Comparison of ENCODE assay signal across 20 cellular contexts in genomic region chr1:2018217-2019161, GRCh38. TPM values are rescaled to one million over a fixed set of nuclear protein-coding genes. Genes with fewer than 3 reads are reported as not detected.
DNase-seq lines count a peak whose midpoint lies in the region; ATAC-seq and TF ChIP-seq lines count a peak whose summit lies in the region.
"Had no signal": no experiment of that assay in that cellular context is flagged by ENCODE, and none has a peak within 500 bp of the region (broad histone marks: within the 10 kb centered on the region; RNA-seq: fewer than 3 reads in every experiment).

No MANE protein-coding gene starts in this region.

- H3K4me1 Mint-ChIP-seq in CD4-positive, alpha-beta T cell (ENCODE audit: low read depth): peaks cover 8% of the 10 kb centered on the region
- peaks cover 3% of the 10 kb centered on the region for H3K4me1 Mint-ChIP-seq in chondrocyte (ENCODE audit: low read depth)
- peaks cover 0 to 3% of the 10 kb centered on the region in 2 donors for H3K4me1 Mint-ChIP-seq in natural killer cell treated with Interleukin-12 subunit alpha and Interleukin-12 subunit beta and Interleukin-15 and Interleukin-18, amount 100 ng/mL, for 72 hours (ENCODE audit: low read depth in 2 of 2)

- H3K9ac ChIP-seq in PC-3 (ENCODE audit: low read length): no peak overlapping the region

- peak overlapping the region; percentile 75 for H3K4me3 Mint-ChIP-seq in CD4-positive, alpha-beta T cell
- peak overlapping the region; percentile 52 for H3K4me3 Mint-ChIP-seq in chondrocyte (ENCODE audit: unreplicated experiment)
- no peak overlapping the region for H3K4me3 Mint-ChIP-seq in natural killer cell treated with Interleukin-12 subunit alpha and Interleukin-12 subunit beta and Interleukin-15 and Interleukin-18, amount 100 ng/mL, for 72 hours

- H3F3A ChIP-seq in PC-3 (ENCODE audit: low read length, unreplicated experiment): no peaks in the 10 kb centered on the region

- H3K4me1 ChIP-seq in PC-3 (ENCODE audit: insufficient read depth, low read length): peaks cover 9% of the 10 kb centered on the region; the same call in 1 of the 2 replicates

- H3K27ac Mint-ChIP-seq in CD4-positive, alpha-beta T cell: no peak overlapping the region
- no peak overlapping the region for H3K27ac Mint-ChIP-seq in chondrocyte (ENCODE audit: unreplicated experiment)
- no peak overlapping the region for H3K27ac Mint-ChIP-seq in natural killer cell treated with Interleukin-12 subunit alpha and Interleukin-12 subunit beta and Interleukin-15 and Interleukin-18, amount 100 ng/mL, for 72 hours
- H3K27ac Mint-ChIP-seq: activated T-helper 2 cell treated with anti-CD3 and anti-CD28 coated beads, Interferon-gamma antibody, Interleukin-2, Interleukin-4, amounts not matched to agents 10 μg/mL and 5 μg/mL and 100 μg/mL, durations not matched to agents 14 hours and 24 hours and 36 hours had no signal

- H3K27me3 ChIP-seq in CD4-positive, alpha-beta T cell (ENCODE audit: control insufficient read depth, insufficient read depth, low read length): peaks cover 61% of the 10 kb centered on the region
- H3K27me3 ChIP-seq in H7 (ENCODE audit: control insufficient read depth, insufficient read depth, low read length) (peaks cover 22% of the 10 kb centered on the region), PC-3 (ENCODE audit: low read length) (peaks cover 32% of the 10 kb centered on the region)

- intact Hi-C loops in CD4-positive, alpha-beta T cell (cut with DNase I, micrococcal nuclease): no loop called here
- intact Hi-C loops in PC-3 (cut with micrococcal nuclease): no loop called here

- no peak overlapping the region for H2AFZ ChIP-seq in PC-3 (ENCODE audit: low read length)
- H2AFZ ChIP-seq: PC-9 had no signal

- TF ChIP-seq CTCF in CD4-positive, alpha-beta T cell (IDR thresholded peaks at IDR 0.05): no peak
- no peak for TF ChIP-seq CTCF in chondrocyte (IDR thresholded peaks at IDR 0.05)
- TF ChIP-seq CTCF in omental fat pad (IDR thresholded peaks at IDR 0.05): no peak
- TF ChIP-seq CTCF in PC-3 (conservative IDR thresholded peaks at IDR 0.05; ENCODE audit: low read depth, low read length): no peak

- H3K9me3 Mint-ChIP-seq in CD4-positive, alpha-beta T cell: no peaks in the 10 kb centered on the region
- H3K9me3 Mint-ChIP-seq in chondrocyte (ENCODE audit: low read depth): no peaks in the 10 kb centered on the region
- H3K9me3 Mint-ChIP-seq in natural killer cell treated with Interleukin-12 subunit alpha and Interleukin-12 subunit beta and Interleukin-15 and Interleukin-18, amount 100 ng/mL, for 72 hours: no peaks in the 10 kb centered on the region
- H3K9me3 Mint-ChIP-seq: activated T-helper 2 cell treated with anti-CD3 and anti-CD28 coated beads, Interferon-gamma antibody, Interleukin-2, Interleukin-4, amounts not matched to agents 10 μg/mL and 5 μg/mL and 100 μg/mL, durations not matched to agents 14 hours and 24 hours and 36 hours had no signal

- no peaks in the 10 kb centered on the region for H4K20me1 ChIP-seq in PC-3 (ENCODE audit: low read length)

- DNase-seq in CD4-positive, alpha-beta T cell: no peak
- DNase-seq in H7: peak; percentile 85
- no peak for DNase-seq in chondrocyte (ENCODE audit: low spot score)
- DNase-seq in natural killer cell treated with Interleukin-12 subunit alpha and Interleukin-12 subunit beta and Interleukin-15 and Interleukin-18, amount 100 ng/mL, for 72 hours (ENCODE audit: low spot score): peak; percentile 35
- DNase-seq in omental fat pad (ENCODE audit: low spot score): no peak
- DNase-seq in cerebellum (ENCODE audit: low spot score): no peak
- no peak for DNase-seq in pons (ENCODE audit: low spot score)
- DNase-seq in PC-3: no peak
- DNase-seq: activated CD4-positive, CD25-positive, alpha-beta regulatory T cell treated with anti-CD3 and anti-CD28 coated beads, Interleukin-2, amount 50 U/mL, for 72 hours; EL; foreskin melanocyte; KG1; NCI-H446 treated with DMSO at 0.1 percent for 48 hours; PC-9 had no signal

- peaks cover 80% of the 10 kb centered on the region for H3K27me3 Mint-ChIP-seq in CD4-positive, alpha-beta T cell
- H3K27me3 Mint-ChIP-seq in chondrocyte (ENCODE audit: low read depth): peaks cover 71% of the 10 kb centered on the region
- H3K27me3 Mint-ChIP-seq in natural killer cell treated with Interleukin-12 subunit alpha and Interleukin-12 subunit beta and Interleukin-15 and Interleukin-18, amount 100 ng/mL, for 72 hours: peaks cover 28 to 30% of the 10 kb centered on the region in 2 donors

- POLR2A ChIA-PET in CD4-positive, alpha-beta T cell (lab: Charles Lee): no interaction called here
- POLR2A ChIA-PET in PC-3 (lab: Charles Lee; ENCODE audit: unreplicated experiment): no interaction called here

- H3K4me3 ChIP-seq in H7 (ENCODE audit: insufficient read depth, low read depth, low read length) (peak overlapping the region; percentile 55), PC-3 (ENCODE audit: low read length) (no peak overlapping the region)
- H3K4me3 ChIP-seq: GM12878, mucosa of descending colon, PC-9 had no signal

- ATAC-seq in CD4-positive, alpha-beta T cell (ENCODE audit: poor library complexity): peak; percentile 32
- ATAC-seq in natural killer cell treated with Interleukin-12 subunit alpha and Interleukin-12 subunit beta and Interleukin-15 and Interleukin-18, amount 100 ng/mL, for 72 hours: no peak
- no peak for ATAC-seq in omental fat pad (ENCODE audit: low FRiP score)
- ATAC-seq in PC-3: no peak
- ATAC-seq: GM12878 had no signal

- H3K27ac ChIP-seq in CD4-positive, alpha-beta T cell (ENCODE audit: low read depth, low read length): no peak overlapping the region
- H3K27ac ChIP-seq in PC-3 (ENCODE audit: low read length): no peak overlapping the region
- H3K27ac ChIP-seq: C4-2B, PC-9, right atrium auricular region had no signal

- H3K9me2 ChIP-seq in PC-3 (replicated peaks; ENCODE audit: low read length): no peaks in the 10 kb centered on the region

- no peaks in the 10 kb centered on the region for H3K36me3 ChIP-seq in H7 (replicated peaks; ENCODE audit: control insufficient read depth, insufficient read depth, low read length)
- H3K36me3 ChIP-seq in PC-3 (ENCODE audit: low read depth, low read length): no peaks in the 10 kb centered on the region
- H3K36me3 ChIP-seq: right atrium auricular region had no signal

- CTCF ChIA-PET in CD4-positive, alpha-beta T cell (lab: Charles Lee): no interaction called here
- CTCF ChIA-PET in PC-3 (lab: Charles Lee): no interaction called here

- H3K79me2 ChIP-seq in PC-3 (ENCODE audit: low read length): no peaks in the 10 kb centered on the region

- BruUV-seq in PC-3 (replicated peaks; lab: Mats Ljungman, UMichigan): no TSS peak

- H3K4me2 ChIP-seq in PC-3 (ENCODE audit: low read length): no peak overlapping the region
- H3K4me2 ChIP-seq: PC-9 had no signal

- H3K36me3 Mint-ChIP-seq in CD4-positive, alpha-beta T cell (ENCODE audit: low read depth): no peaks in the 10 kb centered on the region
- peaks cover 2% of the 10 kb centered on the region for H3K36me3 Mint-ChIP-seq in chondrocyte (ENCODE audit: low read depth)
- no peaks in the 10 kb centered on the region for H3K36me3 Mint-ChIP-seq in natural killer cell treated with Interleukin-12 subunit alpha and Interleukin-12 subunit beta and Interleukin-15 and Interleukin-18, amount 100 ng/mL, for 72 hours

- H3K9me3 ChIP-seq in CD4-positive, alpha-beta T cell (ENCODE audit: control insufficient read depth, low read length): no peaks in the 10 kb centered on the region
- H3K9me3 ChIP-seq in PC-3 (ENCODE audit: low read length): no peaks in the 10 kb centered on the region
- H3K9me3 ChIP-seq: mucosa of descending colon, right atrium auricular region had no signal

RNA-seq across cellular contexts. Expression of gene GABRD, which starts 0.7 kb away (rescaled TPM):
- under 1 TPM; 0.38 to 0.42 TPM for total RNA-seq in CD4-positive, alpha-beta T cell
- total RNA-seq in H7 (2014; rRNA removed; shearing (Covaris generic)): 2.7 and 5.1 TPM in 2 replicates
- total RNA-seq in chondrocyte: not detected in 3 replicates
- total RNA-seq in natural killer cell treated with Interleukin-12 subunit alpha and Interleukin-12 subunit beta and Interleukin-15 and Interleukin-18, amount 100 ng/mL, for 72 hours: not detected
- total RNA-seq in omental fat pad: not detected
- total RNA-seq in cerebellum: 2.9 TPM
- not detected in 2 replicates for total RNA-seq in PC-3 (2014; rRNA removed)
- total RNA-seq: activated T-helper 2 cell treated with anti-CD3 and anti-CD28 coated beads, Interferon-gamma antibody, Interleukin-2, Interleukin-4, amounts not matched to agents 10 μg/mL and 5 μg/mL and 100 μg/mL, durations not matched to agents 14 hours and 24 hours and 36 hours; GM12878; kidney epithelial cell; mucosa of descending colon; PC-9; right atrium auricular region had no signal

RNA-seq across cellular contexts. Expression of gene CFAP74, which starts 14.9 kb away (rescaled TPM):
- total RNA-seq in CD4-positive, alpha-beta T cell: not detected
- not detected in 2 replicates for total RNA-seq in H7 (2014; rRNA removed; shearing (Covaris generic))
- total RNA-seq in chondrocyte (not detected in 3 replicates), omental fat pad (under 1 TPM in 1 of 4 donors, not detected in 3; 0.24 TPM), cerebellum (0.36 TPM), PC-3 (2014; rRNA removed) (0.23 TPM in 1 of 2 replicates, not detected in the other)
- total RNA-seq in natural killer cell treated with Interleukin-12 subunit alpha and Interleukin-12 subunit beta and Interleukin-15 and Interleukin-18, amount 100 ng/mL, for 72 hours: not detected
- total RNA-seq: activated T-helper 2 cell treated with anti-CD3 and anti-CD28 coated beads, Interferon-gamma antibody, Interleukin-2, Interleukin-4, amounts not matched to agents 10 μg/mL and 5 μg/mL and 100 μg/mL, durations not matched to agents 14 hours and 24 hours and 36 hours; GM12878; kidney epithelial cell; right atrium auricular region had no signal

RNA-seq across cellular contexts. Expression of gene PRKCZ, which starts 31.7 kb away (rescaled TPM):
- total RNA-seq in CD4-positive, alpha-beta T cell: 10 to 100 TPM; 17.8 to 19.0 TPM
- 38.5 and 41.8 TPM in 2 replicates for total RNA-seq in H7 (2014; rRNA removed; shearing (Covaris generic))
- 4.8 to 7.8 TPM (median 5.1 TPM) in 3 replicates for total RNA-seq in chondrocyte
- 10 to 100 TPM; 10.8 to 13.2 TPM for total RNA-seq in natural killer cell treated with Interleukin-12 subunit alpha and Interleukin-12 subunit beta and Interleukin-15 and Interleukin-18, amount 100 ng/mL, for 72 hours
- total RNA-seq in omental fat pad: 1 to 10 TPM; 2.5 to 8.1 (median 2.6) TPM
- total RNA-seq in cerebellum: 30.8 TPM
- total RNA-seq in PC-3 (2014; rRNA removed): 56.8 and 70.8 TPM in 2 replicates

Comparison
In these comparisons a context has a peak if more than half of its experiments do, and no peak if none do; other contexts are left out.
1. DNase-seq: peak in H7 (single experiment) and natural killer cell treated with Interleukin-12 subunit alpha and Interleukin-12 subunit beta and Interleukin-15 and Interleukin-18, amount 100 ng/mL, for 72 hours (single experiment); none in CD4-positive, alpha-beta T cell (0 of 10), chondrocyte (single experiment), omental fat pad (single experiment), cerebellum (single experiment), pons (single experiment) and PC-3 (single experiment).